Comparison of ENCODE assay signal across 21 cellular contexts in genomic region chr2:118714115-118714514, GRCh38.
"Had no signal": no experiment of that assay in that cellular context is flagged by ENCODE, and none has a peak within 500 bp of the region (broad histone marks: within the 10 kb centered on the region; RNA-seq: fewer than 3 reads in every experiment).

No MANE protein-coding gene starts in this region.

- H3K27ac ChIP-seq: RWPE1 had no signal

- FAIRE-seq: HepG2 had no signal

- ATAC-seq: HepG2, Panc1, PC-3 had no signal

- DNase-seq: IMR-90, Karpas-422, KBM-7, MM.1S, NCI-H1092 treated with DMSO at 0.1 percent for 48 hours, NCI-H1436, NCI-H187, NCI-H2029, NCI-H2081 treated with DMSO at 0.1 percent for 48 hours, NCI-H2171, NCI-H226, NCI-H446, NCI-H510A, NCI-H524 treated with DMSO at 0.1 percent for 48 hours, NCI-H774, PC-3, SHP77, T-helper 2 cell had no signal
